ENCODE assay signal across 8 cellular contexts in genomic region chr13:67515895-67516294, GRCh38.
DNase-seq lines count a peak whose midpoint lies in the region; ATAC-seq and TF ChIP-seq lines count a peak whose summit lies in the region.
"Had no signal": no experiment of that assay in that cellular context is flagged by ENCODE, and none has a peak within 500 bp of the region (broad histone marks: within the 10 kb centered on the region; RNA-seq: fewer than 3 reads in every experiment).

No MANE protein-coding gene starts in this region.

- POLR2A ChIA-PET in CD8-positive, alpha-beta T cell (lab: Charles Lee): no interaction called here

- H3K27ac ChIP-seq in CD8-positive, alpha-beta T cell (ENCODE audit: low read depth, low read length): no peak overlapping the region

- H3K4me3 ChIP-seq in skeletal muscle cell (ENCODE audit: low read depth, low read length) (no peak overlapping the region), H7 (ENCODE audit: insufficient read depth, low read depth, low read length) (no peak overlapping the region)
- no peak overlapping the region for H3K4me3 ChIP-seq in CD8-positive, alpha-beta T cell (ENCODE audit: low read depth, low read length)

- H3K27me3 ChIP-seq in H7 (ENCODE audit: control insufficient read depth, insufficient read depth, low read length): no peaks in the 10 kb centered on the region
- no peaks in the 10 kb centered on the region for H3K27me3 ChIP-seq in CD8-positive, alpha-beta T cell (ENCODE audit: insufficient read depth, low read length)

- CTCF ChIA-PET in CD8-positive, alpha-beta T cell (lab: Charles Lee): interaction anchor here (0.7 kb wide), 1 partner anchor 1302 kb away, joined by 3 read pairs; no protein-coding TSS in a partner anchor

- DNase-seq in NOMO-1 treated with DMSO at 0.1 percent for 48 hours (lab: John Stamatoyannopoulos, UW; ENCODE audit: unreplicated experiment) (peak; percentile 67), skeletal muscle cell (ENCODE audit: low read depth) (peak; percentile 87), H7 (no peak), iPS-NIHi7 (ENCODE audit: extremely low spot score) (no peak)
- no peak for DNase-seq in CD8-positive, alpha-beta T cell
- DNase-seq: NCI-H1930 had no signal

- peaks cover 6% of the 10 kb centered on the region for H3K9me3 Mint-ChIP-seq in CD8-positive, alpha-beta T cell

- ATAC-seq in GM19463 (IDR thresholded peaks at IDR 0.05; ENCODE audit: unreplicated experiment) (peak; percentile 95), HG03060 (IDR thresholded peaks at IDR 0.05; ENCODE audit: low read depth, unreplicated experiment) (peak; percentile 79)
- ATAC-seq in CD8-positive, alpha-beta T cell: no peak

- no peaks in the 10 kb centered on the region for H3K4me1 ChIP-seq in CD8-positive, alpha-beta T cell (ENCODE audit: insufficient read depth, low read length)

- H3K9me3 ChIP-seq in CD8-positive, alpha-beta T cell (ENCODE audit: low read length): no peaks in the 10 kb centered on the region

- no peaks in the 10 kb centered on the region for H3K27me3 Mint-ChIP-seq in CD8-positive, alpha-beta T cell (ENCODE audit: low read depth)

- no peak for TF ChIP-seq CTCF in CD8-positive, alpha-beta T cell (IDR thresholded peaks at IDR 0.05)

- H3K4me3 Mint-ChIP-seq in CD8-positive, alpha-beta T cell: no peak overlapping the region

- H3K36me3 ChIP-seq in H7 (replicated peaks; ENCODE audit: control insufficient read depth, insufficient read depth, low read length): no peaks in the 10 kb centered on the region
- H3K36me3 ChIP-seq in CD8-positive, alpha-beta T cell (ENCODE audit: insufficient read depth, low read length): no peaks in the 10 kb centered on the region

- H3K36me3 Mint-ChIP-seq in CD8-positive, alpha-beta T cell: no peaks in the 10 kb centered on the region

- intact Hi-C loops in CD8-positive, alpha-beta T cell (cut with DNase I, micrococcal nuclease): no loop called here

- no peaks in the 10 kb centered on the region for H3K4me1 Mint-ChIP-seq in CD8-positive, alpha-beta T cell (ENCODE audit: low read depth)

- H3K27ac Mint-ChIP-seq in CD8-positive, alpha-beta T cell: no peak overlapping the region

Comparison
In these comparisons a context has a peak if more than half of its experiments do, and no peak if none do; other contexts are left out.
1. DNase-seq: peak in NOMO-1 treated with DMSO at 0.1 percent for 48 hours (single experiment) and skeletal muscle cell (single experiment); none in H7 (single experiment), iPS-NIHi7 (single experiment) and CD8-positive, alpha-beta T cell (0 of 7).